ENCODE assay signal across 10 cellular contexts in the genomic region with DNA sequence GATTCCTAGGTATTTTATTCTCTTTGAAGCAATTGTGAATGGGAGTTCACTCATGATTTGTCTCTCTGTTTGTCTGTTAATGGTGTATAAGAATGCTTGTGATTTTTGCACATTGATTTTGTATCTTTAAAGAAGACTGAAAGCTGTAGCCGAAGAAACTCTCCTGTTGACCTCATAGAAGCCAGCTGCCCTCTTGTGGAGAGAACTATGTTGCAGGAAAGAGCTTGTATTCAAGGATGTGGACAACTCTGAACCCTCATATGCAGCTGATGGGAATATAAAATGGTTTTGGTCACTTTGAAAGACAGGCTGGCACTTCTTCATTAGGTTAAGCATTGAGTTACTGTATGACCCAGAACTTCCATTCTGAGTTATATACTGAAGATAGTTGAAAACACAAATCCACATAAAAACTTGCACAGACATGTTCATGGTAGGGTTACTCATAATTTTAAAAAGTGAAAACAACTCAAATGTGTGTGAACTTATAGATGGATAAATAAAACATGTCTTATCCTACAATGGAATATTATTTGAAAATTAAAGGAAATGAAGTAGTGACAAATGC.
A peak's percentile ranks its signal among the peaks of the same experiment; 100 is the strongest.
DNase-seq lines count a peak whose midpoint lies in the region; ATAC-seq and TF ChIP-seq lines count a peak whose summit lies in the region.
"Had no signal": no experiment of that assay in that cellular context is flagged by ENCODE, and none has a peak within 500 bp of the region (broad histone marks: within the 10 kb centered on the region; RNA-seq: fewer than 3 reads in every experiment).

No MANE protein-coding gene starts in this region.

- H3K27ac Mint-ChIP-seq in mesothelial cell of epicardium: no peak overlapping the region
- H3K27ac Mint-ChIP-seq: activated CD8-positive, alpha-beta memory T cell treated with anti-CD3 and anti-CD28 coated beads, Interleukin-2, amount 10 ng/mL, durations not matched to agents 7 days and 5 days had no signal

- H3K9ac ChIP-seq in MM.1S (ENCODE audit: low read length): no peak overlapping the region

- no peak for ATAC-seq in left cardiac atrium
- ATAC-seq: activated CD8-positive, alpha-beta memory T cell treated with anti-CD3 and anti-CD28 coated beads, Interleukin-2, amount 10 ng/mL, durations not matched to agents 7 days and 5 days; K562 had no signal

- no peaks in the 10 kb centered on the region for H3K9me3 ChIP-seq in MM.1S (replicated peaks; ENCODE audit: insufficient read depth, low read length)

- CTCF ChIA-PET in GM10248 (lab: Yijun Ruan, JAX): interaction anchor here (0.8 to 1.4 kb wide), 2 partner anchors 14 to 23 kb away, joined by 3 read pairs; no protein-coding TSS in a partner anchor

- POLR2A ChIA-PET in GM10248 (lab: Yijun Ruan, JAX): no interaction called here

- no peak overlapping the region for H3K4me3 ChIP-seq in GM12865 (ENCODE audit: low read depth, low read length)
- H3K4me3 ChIP-seq in MM.1S (ENCODE audit: low read length): no peak overlapping the region
- H3K4me3 ChIP-seq: K562 had no signal

- no peaks in the 10 kb centered on the region for H3K36me3 ChIP-seq in MM.1S (replicated peaks; ENCODE audit: insufficient read depth, low read length)

- H3K4me3 Mint-ChIP-seq in mesothelial cell of epicardium: no peak overlapping the region
- H3K4me3 Mint-ChIP-seq: activated CD8-positive, alpha-beta memory T cell treated with anti-CD3 and anti-CD28 coated beads, Interleukin-2, amount 10 ng/mL, durations not matched to agents 7 days and 5 days had no signal

- DNase-seq in GM12865 (ENCODE audit: low read depth) (peak; percentile 2), MM.1S (peak; percentile 43), astrocyte of the hippocampus (ENCODE audit: low read depth, low spot score) (peak; percentile 26), mesothelial cell of epicardium (ENCODE audit: low spot score in 2 of 2, unreplicated experiment in 2 of 2) (no peak), DMS79 (lab: John Stamatoyannopoulos, UW) (no peak), left cardiac atrium (no peak), NCI-H2196 treated with DMSO at 0.1 percent for 48 hours (lab: John Stamatoyannopoulos, UW; ENCODE audit: unreplicated experiment) (no peak), GM10248 (ENCODE audit: extremely low spot score) (no peak)
- DNase-seq: activated CD8-positive, alpha-beta memory T cell treated with anti-CD3 and anti-CD28 coated beads, Interleukin-2, amount 10 ng/mL, durations not matched to agents 7 days and 5 days had no signal

- TF ChIP-seq CTCF in GM12865 (IDR thresholded peaks at IDR 0.05; ENCODE audit: insufficient read depth, low read depth, low read length, missing control alignments) (peak; percentile 27), MM.1S (IDR thresholded peaks at IDR 0.05; ENCODE audit: low read length) (peak; percentile 44), mesothelial cell of epicardium (IDR thresholded peaks at IDR 0.05; ENCODE audit: unreplicated experiment) (peak; percentile 16), GM10248 (IDR thresholded peaks at IDR 0.05; ENCODE audit: control extremely low read depth, extremely low read depth, low read depth, missing control alignments) (no peak)

- no peaks in the 10 kb centered on the region for H3K27me3 Mint-ChIP-seq in mesothelial cell of epicardium (ENCODE audit: low read depth)
- H3K27me3 Mint-ChIP-seq: activated CD8-positive, alpha-beta memory T cell treated with anti-CD3 and anti-CD28 coated beads, Interleukin-2, amount 10 ng/mL, durations not matched to agents 7 days and 5 days had no signal

- H3K9me3 Mint-ChIP-seq in mesothelial cell of epicardium: no peaks in the 10 kb centered on the region

- intact Hi-C loops in left cardiac atrium (cut with DNase I): no loop called here

- no peak overlapping the region for H3K4me2 ChIP-seq in MM.1S (ENCODE audit: low read depth, low read length)

- no peaks in the 10 kb centered on the region for H3F3A ChIP-seq in MM.1S (ENCODE audit: insufficient read depth, low read length)

- H3K36me3 Mint-ChIP-seq in mesothelial cell of epicardium: no peaks in the 10 kb centered on the region
- H3K36me3 Mint-ChIP-seq: activated CD8-positive, alpha-beta memory T cell treated with anti-CD3 and anti-CD28 coated beads, Interleukin-2, amount 10 ng/mL, durations not matched to agents 7 days and 5 days had no signal

- H3K27me3 ChIP-seq in MM.1S (replicated peaks; ENCODE audit: insufficient read depth, low read length): no peaks in the 10 kb centered on the region

- no peaks in the 10 kb centered on the region for H4K20me1 ChIP-seq in MM.1S (ENCODE audit: insufficient read depth, low read length)

- H3K4me1 ChIP-seq in MM.1S (ENCODE audit: low read length): no peaks in the 10 kb centered on the region

- no peaks in the 10 kb centered on the region for H3K9me2 ChIP-seq in MM.1S (replicated peaks; ENCODE audit: insufficient read depth, low read length)

- H2AFZ ChIP-seq in MM.1S (ENCODE audit: low read length): no peak overlapping the region

- no peaks in the 10 kb centered on the region for H3K4me1 Mint-ChIP-seq in mesothelial cell of epicardium
- H3K4me1 Mint-ChIP-seq: activated CD8-positive, alpha-beta memory T cell treated with anti-CD3 and anti-CD28 coated beads, Interleukin-2, amount 10 ng/mL, durations not matched to agents 7 days and 5 days had no signal

- no peaks in the 10 kb centered on the region for H3K79me2 ChIP-seq in MM.1S (ENCODE audit: low read length)

- H3K27ac ChIP-seq in MM.1S (ENCODE audit: low read length): no peak overlapping the region

Comparison
In these comparisons a context has a peak if more than half of its experiments do, and no peak if none do; other contexts are left out.
1. DNase-seq: peak in GM12865 (single experiment), MM.1S (single experiment) and astrocyte of the hippocampus (single experiment); none in mesothelial cell of epicardium (0 of 2), DMS79 (single experiment), left cardiac atrium (single experiment), NCI-H2196 treated with DMSO at 0.1 percent for 48 hours (single experiment) and GM10248 (single experiment).